In the genomic region with DNA sequence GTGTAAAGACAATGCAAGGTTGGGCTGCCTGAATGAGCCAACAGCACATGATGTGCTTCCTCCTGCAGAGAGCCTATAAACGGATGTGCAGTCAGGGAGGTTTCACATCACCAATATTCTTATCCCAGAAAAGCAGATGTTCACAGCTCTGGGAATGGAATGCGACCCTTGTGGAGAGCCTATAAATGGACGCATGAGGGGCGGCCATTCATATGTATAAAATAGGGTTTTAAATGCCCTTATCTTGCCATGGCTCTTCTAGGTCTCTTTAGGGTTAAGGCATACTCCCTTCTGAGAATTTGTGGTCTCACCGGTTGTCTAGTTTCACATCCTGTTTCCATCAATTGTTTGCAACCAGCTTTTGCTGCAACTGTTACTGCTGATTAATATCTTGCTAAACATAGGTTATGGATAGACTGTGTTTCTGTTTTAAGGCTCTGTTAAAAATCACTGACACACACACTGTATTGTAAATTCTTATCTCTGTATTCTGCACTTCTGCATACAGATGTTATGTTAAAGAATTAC, we compare ENCODE assay signal across 1 cellular context.
TF ChIP-seq lines count a peak whose summit lies in the region.

No MANE protein-coding gene starts in this region.

TF ChIP-seq in GM12878, 131 proteins besides CTCF, POLR2A, EP300 and RAD21 (continued from another document):
- TF ChIP-seq, protein P1, sequence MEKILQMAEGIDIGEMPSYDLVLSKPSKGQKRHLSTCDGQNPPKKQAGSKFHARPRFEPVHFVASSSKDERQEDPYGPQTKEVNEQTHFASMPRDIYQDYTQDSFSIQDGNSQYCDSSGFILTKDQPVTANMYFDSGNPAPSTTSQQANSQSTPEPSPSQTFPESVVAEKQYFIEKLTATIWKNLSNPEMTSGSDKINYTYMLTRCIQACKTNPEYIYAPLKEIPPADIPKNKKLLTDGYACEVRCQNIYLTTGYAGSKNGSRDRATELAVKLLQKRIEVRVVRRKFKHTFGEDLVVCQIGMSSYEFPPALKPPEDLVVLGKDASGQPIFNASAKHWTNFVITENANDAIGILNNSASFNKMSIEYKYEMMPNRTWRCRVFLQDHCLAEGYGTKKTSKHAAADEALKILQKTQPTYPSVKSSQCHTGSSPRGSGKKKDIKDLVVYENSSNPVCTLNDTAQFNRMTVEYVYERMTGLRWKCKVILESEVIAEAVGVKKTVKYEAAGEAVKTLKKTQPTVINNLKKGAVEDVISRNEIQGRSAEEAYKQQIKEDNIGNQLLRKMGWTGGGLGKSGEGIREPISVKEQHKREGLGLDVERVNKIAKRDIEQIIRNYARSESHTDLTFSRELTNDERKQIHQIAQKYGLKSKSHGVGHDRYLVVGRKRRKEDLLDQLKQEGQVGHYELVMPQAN (conservative IDR thresholded peaks at IDR 0.05), result no peak
- TF ChIP-seq BRCA1 (IDR thresholded peaks at IDR 0.05; ENCODE audit: low read depth, low read length) (no peak), CBX3 (IDR thresholded peaks at IDR 0.05; ENCODE audit: borderline replicate concordance, low read depth) (no peak), HDAC6 (IDR thresholded peaks at IDR 0.05; ENCODE audit: unreplicated experiment) (no peak), SMAD1 (IDR thresholded peaks at IDR 0.05; ENCODE audit: low read depth, partially characterized antibody) (no peak), ESRRA (IDR thresholded peaks at IDR 0.05; ENCODE audit: low read length) (no peak), ZNF274 (IDR thresholded peaks at IDR 0.05; ENCODE audit: insufficient read depth, insufficient read length) (no peak), TAF1 (IDR thresholded peaks at IDR 0.05; ENCODE audit: borderline replicate concordance, low read depth, low read length) (no peak), KAT2A (conservative IDR thresholded peaks at IDR 0.05; ENCODE audit: control insufficient read depth, low read depth, low read length) (no peak), SP1 (IDR thresholded peaks at IDR 0.05; ENCODE audit: low read depth, low read length) (no peak), SIN3A (IDR thresholded peaks at IDR 0.05; ENCODE audit: low read depth, low read length) (no peak), ATF7 (IDR thresholded peaks at IDR 0.05; ENCODE audit: low read depth) (peak; percentile 61; the same call in 1 of the 2 replicates), SMC3 (IDR thresholded peaks at IDR 0.05; ENCODE audit: borderline replicate concordance, low read length) (no peak), NBN (IDR thresholded peaks at IDR 0.05) (no peak), CREM (IDR thresholded peaks at IDR 0.05; ENCODE audit: low read depth) (peak; percentile 45; the same call in 1 of the 2 replicates), POLR2AphosphoS2 (IDR thresholded peaks at IDR 0.05; ENCODE audit: low read depth, low read length) (no peak), BMI1 (IDR thresholded peaks at IDR 0.05; ENCODE audit: borderline replicate concordance) (no peak), TCF12 (IDR thresholded peaks at IDR 0.05; ENCODE audit: low read depth, low read length) (0 out of 2 replicates have a peak, but pooled peaks have one; percentile 35), RB1 (IDR thresholded peaks at IDR 0.05; ENCODE audit: borderline replicate concordance) (no peak), ZNF207 (IDR thresholded peaks at IDR 0.05; ENCODE audit: borderline replicate concordance) (no peak)
- TF ChIP-seq, protein P2, sequence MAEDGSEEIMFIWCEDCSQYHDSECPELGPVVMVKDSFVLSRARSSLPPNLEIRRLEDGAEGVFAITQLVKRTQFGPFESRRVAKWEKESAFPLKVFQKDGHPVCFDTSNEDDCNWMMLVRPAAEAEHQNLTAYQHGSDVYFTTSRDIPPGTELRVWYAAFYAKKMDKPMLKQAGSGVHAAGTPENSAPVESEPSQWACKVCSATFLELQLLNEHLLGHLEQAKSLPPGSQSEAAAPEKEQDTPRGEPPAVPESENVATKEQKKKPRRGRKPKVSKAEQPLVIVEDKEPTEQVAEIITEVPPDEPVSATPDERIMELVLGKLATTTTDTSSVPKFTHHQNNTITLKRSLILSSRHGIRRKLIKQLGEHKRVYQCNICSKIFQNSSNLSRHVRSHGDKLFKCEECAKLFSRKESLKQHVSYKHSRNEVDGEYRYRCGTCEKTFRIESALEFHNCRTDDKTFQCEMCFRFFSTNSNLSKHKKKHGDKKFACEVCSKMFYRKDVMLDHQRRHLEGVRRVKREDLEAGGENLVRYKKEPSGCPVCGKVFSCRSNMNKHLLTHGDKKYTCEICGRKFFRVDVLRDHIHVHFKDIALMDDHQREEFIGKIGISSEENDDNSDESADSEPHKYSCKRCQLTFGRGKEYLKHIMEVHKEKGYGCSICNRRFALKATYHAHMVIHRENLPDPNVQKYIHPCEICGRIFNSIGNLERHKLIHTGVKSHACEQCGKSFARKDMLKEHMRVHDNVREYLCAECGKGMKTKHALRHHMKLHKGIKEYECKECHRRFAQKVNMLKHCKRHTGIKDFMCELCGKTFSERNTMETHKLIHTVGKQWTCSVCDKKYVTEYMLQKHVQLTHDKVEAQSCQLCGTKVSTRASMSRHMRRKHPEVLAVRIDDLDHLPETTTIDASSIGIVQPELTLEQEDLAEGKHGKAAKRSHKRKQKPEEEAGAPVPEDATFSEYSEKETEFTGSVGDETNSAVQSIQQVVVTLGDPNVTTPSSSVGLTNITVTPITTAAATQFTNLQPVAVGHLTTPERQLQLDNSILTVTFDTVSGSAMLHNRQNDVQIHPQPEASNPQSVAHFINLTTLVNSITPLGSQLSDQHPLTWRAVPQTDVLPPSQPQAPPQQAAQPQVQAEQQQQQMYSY (CRISPR knock-in tag; IDR thresholded peaks at IDR 0.05), result no peak
- TF ChIP-seq, protein P3, sequence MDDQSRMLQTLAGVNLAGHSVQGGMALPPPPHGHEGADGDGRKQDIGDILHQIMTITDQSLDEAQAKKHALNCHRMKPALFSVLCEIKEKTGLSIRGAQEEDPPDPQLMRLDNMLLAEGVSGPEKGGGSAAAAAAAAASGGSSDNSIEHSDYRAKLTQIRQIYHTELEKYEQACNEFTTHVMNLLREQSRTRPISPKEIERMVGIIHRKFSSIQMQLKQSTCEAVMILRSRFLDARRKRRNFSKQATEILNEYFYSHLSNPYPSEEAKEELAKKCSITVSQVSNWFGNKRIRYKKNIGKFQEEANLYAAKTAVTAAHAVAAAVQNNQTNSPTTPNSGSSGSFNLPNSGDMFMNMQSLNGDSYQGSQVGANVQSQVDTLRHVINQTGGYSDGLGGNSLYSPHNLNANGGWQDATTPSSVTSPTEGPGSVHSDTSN (IDR thresholded peaks at IDR 0.05; ENCODE audit: insufficient replicate concordance, low read depth, low read length), result no peak
- TF ChIP-seq, protein P4, sequence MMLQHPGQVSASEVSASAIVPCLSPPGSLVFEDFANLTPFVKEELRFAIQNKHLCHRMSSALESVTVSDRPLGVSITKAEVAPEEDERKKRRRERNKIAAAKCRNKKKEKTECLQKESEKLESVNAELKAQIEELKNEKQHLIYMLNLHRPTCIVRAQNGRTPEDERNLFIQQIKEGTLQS (IDR thresholded peaks at IDR 0.05; ENCODE audit: borderline replicate concordance, extremely low read depth, low read depth, low read length), result no peak
